In the genomic region with DNA sequence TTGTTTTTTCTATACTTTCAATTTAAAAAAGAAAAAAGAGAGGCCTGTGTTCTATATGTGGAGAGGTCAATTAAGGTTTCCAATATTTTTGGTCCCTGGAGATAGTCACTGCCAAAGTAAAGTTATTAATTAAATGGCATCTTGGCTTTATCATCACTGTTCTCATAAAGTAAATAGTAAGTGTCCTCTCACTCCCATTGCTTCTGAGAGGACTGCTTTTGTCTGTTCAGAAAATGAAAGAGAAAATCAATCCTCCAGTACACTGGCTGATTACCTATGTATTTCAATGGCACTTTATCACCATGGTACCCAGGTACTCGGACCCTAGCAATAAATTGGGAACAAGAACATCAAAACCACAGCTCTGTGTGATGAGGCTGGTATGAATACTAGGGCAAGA, we compare ENCODE assay signal across 30 cellular contexts.
A peak's percentile ranks its signal among the peaks of the same experiment; 100 is the strongest.
DNase-seq lines count a peak whose midpoint lies in the region; ATAC-seq and TF ChIP-seq lines count a peak whose summit lies in the region.
"Had no signal": no experiment of that assay in that cellular context is flagged by ENCODE, and none has a peak within 500 bp of the region (broad histone marks: within the 10 kb centered on the region; RNA-seq: fewer than 3 reads in every experiment).

No MANE protein-coding gene starts in this region.

- H3K27ac Mint-ChIP-seq in nephron progenitor cell, result no peak overlapping the region
- H3K27ac Mint-ChIP-seq: activated CD4-positive, alpha-beta T cell treated with anti-CD3 and anti-CD28 coated beads, Interleukin-2, amount 10 ng/mL, durations not matched to agents 24 days and 14 days; activated CD8-positive, alpha-beta memory T cell treated with anti-CD3 and anti-CD28 coated beads, Interleukin-2, amount 10 ng/mL, durations not matched to agents 7 days and 5 days; activated naive CD4-positive, alpha-beta T cell treated with anti-CD3 and anti-CD28 coated beads for 36 hours; activated T-cell treated with anti-CD3 and anti-CD28 coated beads, Interleukin-2, amount 50 U/mL, for 72 hours; IgD-negative memory B cell; immature natural killer cell; memory B cell; progenitor cell of endocrine pancreas; stimulated activated effector memory CD8-positive, alpha-beta T cell treated with anti-CD3 and anti-CD28 coated beads, Interleukin-12 subunit alpha, Interleukin-12 subunit beta, amount 100 ng/mL, for 72 hours; type B pancreatic cell had no signal

- H3K4me1 Mint-ChIP-seq in nephron progenitor cell, result peaks cover 7% of the 10 kb centered on the region
- H3K4me1 Mint-ChIP-seq: activated CD4-positive, alpha-beta T cell treated with anti-CD3 and anti-CD28 coated beads, Interleukin-2, amount 10 ng/mL, durations not matched to agents 24 days and 14 days; stimulated activated effector memory CD8-positive, alpha-beta T cell treated with anti-CD3 and anti-CD28 coated beads, Interleukin-12 subunit alpha, Interleukin-12 subunit beta, amount 100 ng/mL, for 72 hours had no signal

- H3K4me3 Mint-ChIP-seq in nephron progenitor cell, result no peak overlapping the region
- H3K4me3 Mint-ChIP-seq: activated CD4-positive, alpha-beta T cell treated with anti-CD3 and anti-CD28 coated beads, Interleukin-2, amount 10 ng/mL, durations not matched to agents 24 days and 14 days; activated CD8-positive, alpha-beta memory T cell treated with anti-CD3 and anti-CD28 coated beads, Interleukin-2, amount 10 ng/mL, durations not matched to agents 7 days and 5 days; activated naive CD4-positive, alpha-beta T cell treated with anti-CD3 and anti-CD28 coated beads for 36 hours; activated T-cell treated with anti-CD3 and anti-CD28 coated beads, Interleukin-2, amount 50 U/mL, for 72 hours; brain; IgD-negative memory B cell; immature natural killer cell; memory B cell; stimulated activated effector memory CD8-positive, alpha-beta T cell treated with anti-CD3 and anti-CD28 coated beads, Interleukin-12 subunit alpha, Interleukin-12 subunit beta, amount 100 ng/mL, for 72 hours; type B pancreatic cell had no signal

- no peak overlapping the region for H3K4me3 ChIP-seq in LNCaP clone FGC (ENCODE audit: low read depth, low read length)
- H3K4me3 ChIP-seq: sigmoid colon had no signal

- peak; percentile 73 for DNase-seq in LNCaP clone FGC (ENCODE audit: low read depth)
- DNase-seq in SW480 (ENCODE audit: low spot score), result peak; percentile 6
- no peak for DNase-seq in cerebellum (ENCODE audit: low spot score)
- no peak for DNase-seq in nephron progenitor cell
- DNase-seq: activated CD4-positive, alpha-beta T cell treated with anti-CD3 and anti-CD28 coated beads, Interleukin-2, amount 10 ng/mL, durations not matched to agents 24 days and 14 days; activated CD8-positive, alpha-beta memory T cell treated with anti-CD3 and anti-CD28 coated beads, Interleukin-2, amount 10 ng/mL, durations not matched to agents 7 days and 5 days; activated naive CD4-positive, alpha-beta T cell treated with anti-CD3 and anti-CD28 coated beads for 36 hours; activated T-cell treated with anti-CD3 and anti-CD28 coated beads, Interleukin-2, amount 50 U/mL, for 72 hours; Calu3; cerebellar nuclear complex; H7; hypothalamus; immature natural killer cell; left colon; NCI-H2081 treated with DMSO at 0.1 percent for 48 hours; NCI-H510A; SHP77 treated with DMSO at 0.1 percent for 48 hours; sigmoid colon; stimulated activated CD4-positive, alpha-beta T cell treated with anti-CD3 and anti-CD28 coated beads, Interleukin-4, amount 100 ng/mL, for 24 hours; SW 1271; T1000 had no signal

- TF ChIP-seq CTCF in 22Rv1 (IDR thresholded peaks at IDR 0.05), result no peak
- TF ChIP-seq CTCF in C4-2B (conservative IDR thresholded peaks at IDR 0.05), result no peak
- TF ChIP-seq CTCF in LNCaP clone FGC (IDR thresholded peaks at IDR 0.05; ENCODE audit: control insufficient read depth, extremely low read depth, insufficient read depth), result no peak
- TF ChIP-seq CTCF in nephron progenitor cell (IDR thresholded peaks at IDR 0.05), result no peak

- no peaks in the 10 kb centered on the region for H3K9me3 Mint-ChIP-seq in nephron progenitor cell
- H3K9me3 Mint-ChIP-seq: activated naive CD4-positive, alpha-beta T cell treated with anti-CD3 and anti-CD28 coated beads for 36 hours; activated T-cell treated with anti-CD3 and anti-CD28 coated beads, Interleukin-2, amount 50 U/mL, for 72 hours; immature natural killer cell had no signal

- H3K27me3 Mint-ChIP-seq in nephron progenitor cell (ENCODE audit: low read depth, poor library complexity), result no peaks in the 10 kb centered on the region
- H3K27me3 Mint-ChIP-seq: activated CD8-positive, alpha-beta memory T cell treated with anti-CD3 and anti-CD28 coated beads, Interleukin-2, amount 10 ng/mL, durations not matched to agents 7 days and 5 days; brain; IgD-negative memory B cell; memory B cell; progenitor cell of endocrine pancreas; type B pancreatic cell had no signal

- H3K27ac ChIP-seq in 22Rv1, result peak overlapping the region; percentile 81
- peak overlapping the region; percentile 56; the same call in 1 of the 2 replicates for H3K27ac ChIP-seq in C4-2B
- H3K27ac ChIP-seq: sigmoid colon had no signal

- no peak for ATAC-seq in GM18861 (IDR thresholded peaks at IDR 0.05; ENCODE audit: unreplicated experiment)
- ATAC-seq: activated CD8-positive, alpha-beta memory T cell treated with anti-CD3 and anti-CD28 coated beads, Interleukin-2, amount 10 ng/mL, durations not matched to agents 7 days and 5 days; activated T-cell treated with anti-CD3 and anti-CD28 coated beads, Interleukin-2, amount 50 U/mL, for 72 hours; left colon; stimulated activated effector memory CD8-positive, alpha-beta T cell treated with anti-CD3 and anti-CD28 coated beads, Interleukin-12 subunit alpha, Interleukin-12 subunit beta, amount 100 ng/mL, for 72 hours had no signal

- no peaks in the 10 kb centered on the region for H3K36me3 Mint-ChIP-seq in nephron progenitor cell (ENCODE audit: low read depth)
- H3K36me3 Mint-ChIP-seq: brain; IgD-negative memory B cell; stimulated activated effector memory CD8-positive, alpha-beta T cell treated with anti-CD3 and anti-CD28 coated beads, Interleukin-12 subunit alpha, Interleukin-12 subunit beta, amount 100 ng/mL, for 72 hours; type B pancreatic cell had no signal

Comparison
In these comparisons a context has a peak if more than half of its experiments do, and no peak if none do; other contexts are left out.
1. DNase-seq: peak in LNCaP clone FGC (single experiment) and SW480 (single experiment); none in cerebellum (single experiment) and nephron progenitor cell (single experiment).